Comparison of ENCODE assay signal across 13 cellular contexts in genomic region chr5:79800979-79801827, GRCh38.
DNase-seq lines count a peak whose midpoint lies in the region; ATAC-seq, FAIRE-seq and TF ChIP-seq lines count a peak whose summit lies in the region.
"Had no signal": no experiment of that assay in that cellular context is flagged by ENCODE, and none has a peak within 500 bp of the region (broad histone marks: within the 10 kb centered on the region; RNA-seq: fewer than 3 reads in every experiment).

No MANE protein-coding gene starts in this region.

- DNase-seq in DMS 273 (lab: John Stamatoyannopoulos, UW; ENCODE audit: unreplicated experiment) (peak; percentile 6), DMS 273 treated with DMSO at 0.1 percent for 48 hours (lab: John Stamatoyannopoulos, UW) (no peak), neural crest cell (ENCODE audit: low read depth, low spot score) (no peak), HEK293T (ENCODE audit: extremely low spot score) (no peak), NCI-H1417 (lab: John Stamatoyannopoulos, UW) (no peak), kidney (no peak)
- DNase-seq in activated CD8-positive, alpha-beta T cell treated with anti-CD3 and anti-CD28 coated beads, Interleukin-2, amount 10 ng/mL, durations not matched to agents 7 days and 5 days: peak; percentile 27
- DNase-seq: hippocampal formation; NCI-H187 treated with DMSO at 0.1 percent for 48 hours; stimulated activated CD4-positive, alpha-beta T cell treated with anti-CD3 and anti-CD28 coated beads, Interleukin-2, amount 100 ng/mL, for 24 hours had no signal

- H3K27ac ChIP-seq in KOPT-K1 (ENCODE audit: low read depth, low read length, poor library complexity, severe bottlenecking) (peak overlapping the region; percentile 8), kidney (ENCODE audit: low read depth in 2 of 2, low read length in 2 of 2) (no peak overlapping the region)
- H3K27ac ChIP-seq: 22Rv1 had no signal

- intact Hi-C loops in kidney (cut with DNase I): no loop called here

- no peaks in the 10 kb centered on the region for H3K36me3 ChIP-seq in KOPT-K1 (ENCODE audit: insufficient read depth, low read length)
- H3K36me3 ChIP-seq in kidney (ENCODE audit: control insufficient read depth in 1 of 2, insufficient read depth in 2 of 2, low read length in 2 of 2): peaks cover 2 to 18% of the 10 kb centered on the region in 2 donors

- FAIRE-seq in kidney (lab: Jason Lieb, UNC): no peak

- peaks cover 0 to 2% of the 10 kb centered on the region in 2 donors for H3K4me1 ChIP-seq in kidney (ENCODE audit: control insufficient read depth in 1 of 2, insufficient read depth in 1 of 2, low read depth in 1 of 2, low read length in 2 of 2)

- no peaks in the 10 kb centered on the region for H3K9me3 ChIP-seq in KOPT-K1 (ENCODE audit: insufficient read depth, low read length, poor library complexity, severe bottlenecking)
- H3K9me3 ChIP-seq in kidney (ENCODE audit: control insufficient read depth in 1 of 2, low read length in 2 of 2): no peaks in the 10 kb centered on the region

- peak; percentile 51 for ATAC-seq in activated CD8-positive, alpha-beta T cell treated with anti-CD3 and anti-CD28 coated beads, Interleukin-2, amount 10 ng/mL, durations not matched to agents 7 days and 5 days

- peak overlapping the region; percentile 16 for H3K4me3 Mint-ChIP-seq in activated CD8-positive, alpha-beta T cell treated with anti-CD3 and anti-CD28 coated beads, Interleukin-2, amount 10 ng/mL, durations not matched to agents 7 days and 5 days
- no peak overlapping the region for H3K4me3 Mint-ChIP-seq in neural crest cell
- H3K4me3 Mint-ChIP-seq: nephron had no signal

- no peaks in the 10 kb centered on the region for H3K36me3 Mint-ChIP-seq in activated CD8-positive, alpha-beta T cell treated with anti-CD3 and anti-CD28 coated beads, Interleukin-2, amount 10 ng/mL, durations not matched to agents 7 days and 5 days (ENCODE audit: low read depth)
- no peaks in the 10 kb centered on the region for H3K36me3 Mint-ChIP-seq in neural crest cell (ENCODE audit: low read depth)

- POLR2A ChIA-PET in activated CD8-positive, alpha-beta T cell treated with anti-CD3 and anti-CD28 coated beads, Interleukin-2, amount 10 ng/mL, durations not matched to agents 7 days and 5 days (lab: Charles Lee): no interaction called here
- POLR2A ChIA-PET in HEK293T (lab: Yijun Ruan, JAX): no interaction called here

- H3K27me3 Mint-ChIP-seq in activated CD8-positive, alpha-beta T cell treated with anti-CD3 and anti-CD28 coated beads, Interleukin-2, amount 10 ng/mL, durations not matched to agents 7 days and 5 days (ENCODE audit: low read depth): no peaks in the 10 kb centered on the region
- H3K27me3 Mint-ChIP-seq in neural crest cell (ENCODE audit: low read depth): no peaks in the 10 kb centered on the region

- H3K4me1 Mint-ChIP-seq in activated CD8-positive, alpha-beta T cell treated with anti-CD3 and anti-CD28 coated beads, Interleukin-2, amount 10 ng/mL, durations not matched to agents 7 days and 5 days (ENCODE audit: low read depth): peaks cover 24% of the 10 kb centered on the region
- H3K4me1 Mint-ChIP-seq in neural crest cell: peaks cover 4% of the 10 kb centered on the region

- H3K9ac ChIP-seq in kidney (ENCODE audit: low read length in 2 of 2): no peak overlapping the region

- peak overlapping the region; percentile 76 for H3K27ac Mint-ChIP-seq in activated CD8-positive, alpha-beta T cell treated with anti-CD3 and anti-CD28 coated beads, Interleukin-2, amount 10 ng/mL, durations not matched to agents 7 days and 5 days
- H3K27ac Mint-ChIP-seq in neural crest cell (ENCODE audit: unreplicated experiment): peak overlapping the region; percentile 9
- H3K27ac Mint-ChIP-seq: nephron had no signal

- H3K4me3 ChIP-seq in kidney (ENCODE audit: low read length in 2 of 2): no peak overlapping the region

- H3K9me3 Mint-ChIP-seq in activated CD8-positive, alpha-beta T cell treated with anti-CD3 and anti-CD28 coated beads, Interleukin-2, amount 10 ng/mL, durations not matched to agents 7 days and 5 days (ENCODE audit: insufficient read depth): no peaks in the 10 kb centered on the region
- H3K9me3 Mint-ChIP-seq in neural crest cell: peaks cover 3% of the 10 kb centered on the region
- H3K9me3 Mint-ChIP-seq: nephron had no signal

- TF ChIP-seq CTCF in neural crest cell (conservative IDR thresholded peaks at IDR 0.05) (no peak), kidney (IDR thresholded peaks at IDR 0.05; ENCODE audit: borderline replicate concordance, extremely low read depth, insufficient read depth) (no peak)

- CTCF ChIA-PET in activated CD8-positive, alpha-beta T cell treated with anti-CD3 and anti-CD28 coated beads, Interleukin-2, amount 10 ng/mL, durations not matched to agents 7 days and 5 days (lab: Charles Lee): no interaction called here
- CTCF ChIA-PET in HEK293T (lab: Yijun Ruan, JAX): no interaction called here

TF ChIP-seq in HEK293T, 16 proteins besides CTCF, POLR2A, EP300 and RAD21:
- TF ChIP-seq TARDBP (IDR thresholded peaks at IDR 0.05): no peak
- TF ChIP-seq ARNT (IDR thresholded peaks at IDR 0.05): no peak
- no peak for TF ChIP-seq CTBP1 (IDR thresholded peaks at IDR 0.05; ENCODE audit: borderline replicate concordance)
- no peak for TF ChIP-seq BHLHE40 (IDR thresholded peaks at IDR 0.05; ENCODE audit: borderline replicate concordance)
- TF ChIP-seq ZNF384 (IDR thresholded peaks at IDR 0.05): no peak
- no peak for TF ChIP-seq SP1 (IDR thresholded peaks at IDR 0.05)
- TF ChIP-seq NFRKB (IDR thresholded peaks at IDR 0.05): no peak
- no peak for TF ChIP-seq HDGF (IDR thresholded peaks at IDR 0.05; ENCODE audit: borderline replicate concordance)
- no peak for TF ChIP-seq SUZ12 (IDR thresholded peaks at IDR 0.05)
- no peak for TF ChIP-seq FOXA1 (IDR thresholded peaks at IDR 0.05)
- no peak for TF ChIP-seq FOXK2 (IDR thresholded peaks at IDR 0.05)
- TF ChIP-seq L3MBTL2 (conservative IDR thresholded peaks at IDR 0.05): no peak
- TF ChIP-seq LEF1 (IDR thresholded peaks at IDR 0.05; ENCODE audit: borderline replicate concordance): no peak
- TF ChIP-seq FOXM1 (IDR thresholded peaks at IDR 0.05; ENCODE audit: borderline replicate concordance): no peak
- TF ChIP-seq ELF4 (IDR thresholded peaks at IDR 0.05): no peak
- no peak for TF ChIP-seq PKNOX1 (IDR thresholded peaks at IDR 0.05)

Comparison
In these comparisons a context has a peak if more than half of its experiments do, and no peak if none do; other contexts are left out.
1. DNase-seq: peak in DMS 273 (single experiment) and activated CD8-positive, alpha-beta T cell treated with anti-CD3 and anti-CD28 coated beads, Interleukin-2, amount 10 ng/mL, durations not matched to agents 7 days and 5 days (single experiment); none in DMS 273 treated with DMSO at 0.1 percent for 48 hours (single experiment), neural crest cell (single experiment), HEK293T (single experiment), NCI-H1417 (0 of 3) and kidney (single experiment).